Comparison of ENCODE assay signal across 19 cellular contexts in genomic region chr14:22422238-22422637, GRCh38.
A peak's percentile ranks its signal among the peaks of the same experiment; 100 is the strongest.
DNase-seq lines count a peak whose midpoint lies in the region; ATAC-seq and TF ChIP-seq lines count a peak whose summit lies in the region.
"Had no signal": no experiment of that assay in that cellular context is flagged by ENCODE, and none has a peak within 500 bp of the region (broad histone marks: within the 10 kb centered on the region; RNA-seq: fewer than 3 reads in every experiment).

No MANE protein-coding gene starts in this region.

- peaks cover 78% of the 10 kb centered on the region for H3K4me1 ChIP-seq in Loucy (ENCODE audit: insufficient read depth, low read length, poor library complexity, severe bottlenecking)
- peaks cover 0 to 7% of the 10 kb centered on the region in 2 donors for H3K4me1 ChIP-seq in uterus
- H3K4me1 ChIP-seq: neural progenitor cell, right atrium auricular region had no signal

- intact Hi-C loops in uterus (cut with DNase I; ENCODE audit: low total_unique reads), result no loop called here

- H3K27me3 ChIP-seq in Loucy (ENCODE audit: insufficient read depth, low read length, poor library complexity, severe bottlenecking), result no peaks in the 10 kb centered on the region
- H3K27me3 ChIP-seq in uterus, result no peaks in the 10 kb centered on the region
- H3K27me3 ChIP-seq: neural progenitor cell, right atrium auricular region, vagina had no signal

- peaks cover 9% of the 10 kb centered on the region; the same call in 1 of the 2 replicates for H3K79me2 ChIP-seq in Loucy (ENCODE audit: insufficient read depth, low read length)

- H3K27ac ChIP-seq in uterus, result no peak overlapping the region
- H3K27ac ChIP-seq: A549, neural progenitor cell, right atrium auricular region, vagina had no signal

- H3K36me3 ChIP-seq in Loucy (ENCODE audit: insufficient read depth, low read length) (no peaks in the 10 kb centered on the region), uterus (no peaks in the 10 kb centered on the region)
- H3K36me3 ChIP-seq: neural progenitor cell, right atrium auricular region, vagina had no signal

- H4K20me1 ChIP-seq in Loucy (ENCODE audit: insufficient read depth, low read length, poor library complexity, severe bottlenecking), result no peaks in the 10 kb centered on the region

- H3K9me3 ChIP-seq in Loucy (ENCODE audit: insufficient read depth, low read depth, low read length) (no peaks in the 10 kb centered on the region), uterus (no peaks in the 10 kb centered on the region)
- H3K9me3 ChIP-seq: A549, right atrium auricular region, vagina had no signal

- H3K9me3 Mint-ChIP-seq in stimulated activated naive B cell treated with anti-CD40 and anti-IgM and Interleukin-4, amounts not matched to agents 10 μg/mL and 1 μg/mL and 100 μg/mL, for 72 hours, result no peaks in the 10 kb centered on the region
- H3K9me3 Mint-ChIP-seq: CD8-positive, alpha-beta T cell had no signal

- peak overlapping the region; percentile 66 for H3K4me2 ChIP-seq in Loucy (ENCODE audit: low read depth, low read length, poor library complexity, severe bottlenecking)
- H3K4me2 ChIP-seq: A549, neural progenitor cell had no signal

- H3K27ac Mint-ChIP-seq in stimulated activated naive B cell treated with anti-CD40 and anti-IgM and Interleukin-4, amounts not matched to agents 10 μg/mL and 1 μg/mL and 100 μg/mL, for 72 hours, result no peak overlapping the region
- H3K27ac Mint-ChIP-seq: CD8-positive, alpha-beta T cell; neural progenitor cell had no signal

- H3K4me3 Mint-ChIP-seq in stimulated activated naive B cell treated with anti-CD40 and anti-IgM and Interleukin-4, amounts not matched to agents 10 μg/mL and 1 μg/mL and 100 μg/mL, for 72 hours, result no peak overlapping the region
- H3K4me3 Mint-ChIP-seq: CD8-positive, alpha-beta T cell; neural progenitor cell had no signal

- H3K9ac ChIP-seq in Loucy (ENCODE audit: low read depth, low read length, poor library complexity, severe bottlenecking), result peak overlapping the region; percentile 69
- H3K9ac ChIP-seq: neural progenitor cell had no signal

- no peak for TF ChIP-seq POLR2A in uterus (IDR thresholded peaks at IDR 0.05)

- no peak overlapping the region for H2AFZ ChIP-seq in Loucy (ENCODE audit: low read length)
- H2AFZ ChIP-seq: neural progenitor cell had no signal

- peaks cover 13 to 17% of the 10 kb centered on the region in 2 donors for H3K27me3 Mint-ChIP-seq in stimulated activated naive B cell treated with anti-CD40 and anti-IgM and Interleukin-4, amounts not matched to agents 10 μg/mL and 1 μg/mL and 100 μg/mL, for 72 hours

- H3K4me3 ChIP-seq in Loucy (ENCODE audit: low read length, poor library complexity, severe bottlenecking) (no peak overlapping the region), uterus (no peak overlapping the region)
- H3K4me3 ChIP-seq: A549, neural progenitor cell, right atrium auricular region, vagina had no signal

- no peaks in the 10 kb centered on the region for H3K9me2 ChIP-seq in Loucy (replicated peaks; ENCODE audit: low read depth, low read length)

- peaks cover 32 to 49% of the 10 kb centered on the region in 2 donors for H3K4me1 Mint-ChIP-seq in stimulated activated naive B cell treated with anti-CD40 and anti-IgM and Interleukin-4, amounts not matched to agents 10 μg/mL and 1 μg/mL and 100 μg/mL, for 72 hours

- no peaks in the 10 kb centered on the region for H3K36me3 Mint-ChIP-seq in stimulated activated naive B cell treated with anti-CD40 and anti-IgM and Interleukin-4, amounts not matched to agents 10 μg/mL and 1 μg/mL and 100 μg/mL, for 72 hours
- H3K36me3 Mint-ChIP-seq: CD8-positive, alpha-beta T cell had no signal

- DNase-seq in activated gamma-delta T cell treated with Interleukin-2 at 50 U/mL for 16 hours (peak; percentile 17), activated gamma-delta T cell (lab: John Stamatoyannopoulos, UW) (no peak), UCSD-AML1 (lab: John Stamatoyannopoulos, UW; ENCODE audit: unreplicated experiment) (peak; percentile 18), NCI-H2107 (lab: John Stamatoyannopoulos, UW) (no peak), uterus (no peak)
- peak; percentile 23 for DNase-seq in stimulated activated naive B cell treated with anti-CD40 and anti-IgM and Interleukin-4, amounts not matched to agents 10 μg/mL and 1 μg/mL and 100 μg/mL, for 72 hours
- DNase-seq: activated naive CD4-positive, alpha-beta T cell treated with Interleukin-2 at 50 U/mL for 16 hours; aorta; CD8-positive, alpha-beta T cell; hypothalamus; NCI-H1436 treated with DMSO at 0.1 percent for 48 hours; SHP77; T-helper 2 cell had no signal

- ATAC-seq in stimulated activated naive B cell treated with anti-CD40 and anti-IgM and Interleukin-4, amounts not matched to agents 10 μg/mL and 1 μg/mL and 100 μg/mL, for 72 hours (replicated peaks), result peak; percentile 94 to 95
- no peak for ATAC-seq in GM21723 (IDR thresholded peaks at IDR 0.05; ENCODE audit: unreplicated experiment)
- ATAC-seq: A549; CD8-positive, alpha-beta T cell had no signal

- TF ChIP-seq CTCF in Loucy (conservative IDR thresholded peaks at IDR 0.05; ENCODE audit: low read length), result no peak
- TF ChIP-seq CTCF in uterus (IDR thresholded peaks at IDR 0.05), result no peak

- H3F3A ChIP-seq in Loucy (ENCODE audit: low read depth), result peaks cover 32% of the 10 kb centered on the region

Comparison
In these comparisons a context has a peak if more than half of its experiments do, and no peak if none do; other contexts are left out.
1. DNase-seq: peak in activated gamma-delta T cell treated with Interleukin-2 at 50 U/mL for 16 hours (single experiment), UCSD-AML1 (single experiment) and stimulated activated naive B cell treated with anti-CD40 and anti-IgM and Interleukin-4, amounts not matched to agents 10 μg/mL and 1 μg/mL and 100 μg/mL, for 72 hours (single experiment); none in activated gamma-delta T cell (single experiment), NCI-H2107 (single experiment) and uterus (0 of 2).